8 cellular contexts compared by ENCODE assay signal in the genomic region with DNA sequence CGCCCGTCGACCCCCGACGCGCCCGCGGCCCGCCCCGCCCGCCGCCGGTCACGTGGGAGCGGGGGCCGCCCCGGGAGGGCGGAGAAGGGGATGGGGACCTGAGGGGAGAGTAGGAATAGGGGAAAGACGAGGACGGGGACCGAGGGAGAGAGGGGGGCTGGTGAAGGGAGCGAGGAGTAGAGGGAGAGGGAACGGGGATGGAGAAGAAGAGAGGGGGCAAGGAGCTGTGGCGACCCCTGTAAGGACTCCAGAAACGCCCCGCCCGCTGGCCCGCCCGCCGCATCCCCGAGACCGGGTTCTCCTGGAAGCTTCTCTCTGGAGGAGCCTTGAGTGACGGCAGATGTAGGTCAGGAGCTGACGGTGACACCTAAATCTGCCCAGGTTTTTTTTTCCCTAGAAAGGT. TPM values are rescaled to one million over a fixed set of nuclear protein-coding genes. Genes with fewer than 3 reads are reported as not detected.
DNase-seq lines count a peak whose midpoint lies in the region; ATAC-seq, FAIRE-seq and TF ChIP-seq lines count a peak whose summit lies in the region.

No MANE protein-coding gene starts in this region.

- H3K27ac Mint-ChIP-seq in activated T-cell treated with anti-CD3 and anti-CD28 coated beads, Interleukin-2, amount 50 U/mL, for 24 hours, result peak overlapping the region; percentile 91

- H3K27ac ChIP-seq in foreskin keratinocyte, result peak overlapping the region; percentile 46
- peak overlapping the region; percentile 69 for H3K27ac ChIP-seq in neutrophil

- peak; percentile 36 for ATAC-seq in foreskin keratinocyte

- no peak for TF ChIP-seq CTCF in foreskin keratinocyte (conservative IDR thresholded peaks at IDR 0.05)
- no peak for TF ChIP-seq CTCF in neutrophil (IDR thresholded peaks at IDR 0.05)

- H3K27me3 ChIP-seq in MG63 (no peaks in the 10 kb centered on the region), foreskin keratinocyte (no peaks in the 10 kb centered on the region), neutrophil (no peaks in the 10 kb centered on the region)

- H3K36me3 ChIP-seq in MG63 (peaks cover 24% of the 10 kb centered on the region), neutrophil (no peaks in the 10 kb centered on the region)

- no peaks in the 10 kb centered on the region for H3K27me3 Mint-ChIP-seq in activated T-cell treated with anti-CD3 and anti-CD28 coated beads, Interleukin-2, amount 50 U/mL, for 24 hours

- H3K9me3 ChIP-seq in MG63 (peaks cover 2% of the 10 kb centered on the region; the same call in 1 of the 2 replicates), neutrophil (no peaks in the 10 kb centered on the region)

- H3K4me3 ChIP-seq in MG63, result peak overlapping the region; percentile 71
- H3K4me3 ChIP-seq in neutrophil (ENCODE audit: low read depth in 1 of 2, low read length in 1 of 2), result peak overlapping the region; percentile 63 to 72

- no peaks in the 10 kb centered on the region for H3K9me3 Mint-ChIP-seq in activated T-cell treated with anti-CD3 and anti-CD28 coated beads, Interleukin-2, amount 50 U/mL, for 24 hours

- DNase-seq in activated T-cell treated with anti-CD3 and anti-CD28 coated beads, Interleukin-2, amount 50 U/mL, for 24 hours, result peak; percentile 69
- DNase-seq in activated T-cell treated with anti-CD3 and anti-CD28 coated beads for 4 hours (no peak), H54 (ENCODE audit: insufficient read length, low spot score) (peak; percentile 14), MG63 (peak; percentile 44), foreskin keratinocyte (peak in 1 of 2 donors; percentile 29), middle frontal gyrus (ENCODE audit: extremely low spot score, low spot score) (no peak)
- DNase-seq in activated CD8-positive, alpha-beta memory T cell treated with anti-CD3 and anti-CD28 coated beads, Interleukin-2, amount 50 U/mL, for 48 hours, result peak; percentile 72

- no peak for FAIRE-seq in H54 (lab: Jason Lieb, UNC)

- no peak for TF ChIP-seq POLR2A in H54 (IDR thresholded peaks at IDR 0.05; ENCODE audit: low read depth, low read length)

- peaks cover 63% of the 10 kb centered on the region for H3K4me1 Mint-ChIP-seq in activated T-cell treated with anti-CD3 and anti-CD28 coated beads, Interleukin-2, amount 50 U/mL, for 24 hours (ENCODE audit: low read depth)

- peak overlapping the region; percentile 84 for H3K4me3 Mint-ChIP-seq in activated T-cell treated with anti-CD3 and anti-CD28 coated beads, Interleukin-2, amount 50 U/mL, for 24 hours

- peaks cover 38% of the 10 kb centered on the region for H3K36me3 Mint-ChIP-seq in activated T-cell treated with anti-CD3 and anti-CD28 coated beads, Interleukin-2, amount 50 U/mL, for 24 hours (ENCODE audit: low read depth)

- H3K4me1 ChIP-seq in foreskin keratinocyte, result no peaks in the 10 kb centered on the region
- peaks cover 8 to 16% of the 10 kb centered on the region in 2 experiments for H3K4me1 ChIP-seq in neutrophil (ENCODE audit: control insufficient read depth in 1 of 2, insufficient read depth in 1 of 2, low read depth in 1 of 2, low read length in 1 of 2)

RNA-seq across cellular contexts. Expression of gene ADNP2, which starts 0.6 kb away (rescaled TPM):
- 9.5 and 12.8 TPM in 2 replicates for total RNA-seq in MG63 (2014; rRNA removed; shearing (Covaris generic); ENCODE audit: low replicate concordance)
- total RNA-seq in foreskin keratinocyte, result 23.6 and 23.9 TPM in 2 replicates
- polyA plus RNA-seq in foreskin keratinocyte, result 5.7 and 7.0 TPM in 2 replicates

Comparison
In these comparisons a context has a peak if more than half of its experiments do, and no peak if none do; other contexts are left out.
1. DNase-seq: peak in activated T-cell treated with anti-CD3 and anti-CD28 coated beads, Interleukin-2, amount 50 U/mL, for 24 hours (single experiment), H54 (single experiment), MG63 (single experiment) and activated CD8-positive, alpha-beta memory T cell treated with anti-CD3 and anti-CD28 coated beads, Interleukin-2, amount 50 U/mL, for 48 hours (single experiment); none in activated T-cell treated with anti-CD3 and anti-CD28 coated beads for 4 hours (single experiment) and middle frontal gyrus (single experiment).